8 cellular contexts compared by ENCODE assay signal in genomic region chr13:48892311-48892710, GRCh38.
DNase-seq lines count a peak whose midpoint lies in the region; ATAC-seq and TF ChIP-seq lines count a peak whose summit lies in the region.

No MANE protein-coding gene starts in this region.

- no peaks in the 10 kb centered on the region for H3K36me3 ChIP-seq in WERI-Rb-1

- no peaks in the 10 kb centered on the region for H3K27me3 ChIP-seq in WERI-Rb-1 (ENCODE audit: insufficient read depth, low read depth, severe bottlenecking)

- no peaks in the 10 kb centered on the region for H3K9me3 ChIP-seq in WERI-Rb-1 (ENCODE audit: severe bottlenecking)

- H3K4me3 ChIP-seq in WERI-Rb-1 (ENCODE audit: low read depth, low read length) = no peak overlapping the region

- no peak for TF ChIP-seq CTCF in WERI-Rb-1 (IDR thresholded peaks at IDR 0.05; ENCODE audit: low read depth, low read length)

- no peak overlapping the region for H3K27ac ChIP-seq in WERI-Rb-1

- DNase-seq in SW480 (ENCODE audit: low spot score) (peak; percentile 28), lung microvascular endothelial cell (ENCODE audit: low read depth in 2 of 2) (peak; percentile 19 to 94), left lobe of liver (ENCODE audit: low spot score) (no peak), WERI-Rb-1 (no peak)
- no peak for DNase-seq in activated CD4-positive, alpha-beta T cell treated with anti-CD3 and anti-CD28 coated beads for 1 hour

- ATAC-seq in GM18520 (IDR thresholded peaks at IDR 0.05; ENCODE audit: unreplicated experiment) = peak; percentile 79
- ATAC-seq in HG02885 (IDR thresholded peaks at IDR 0.05; ENCODE audit: poor library complexity, unreplicated experiment) = peak; percentile 85
- ATAC-seq in left lobe of liver = no peak
- ATAC-seq in HG03521 (IDR thresholded peaks at IDR 0.05; ENCODE audit: unreplicated experiment) = no peak

Comparison
In these comparisons a context has a peak if more than half of its experiments do, and no peak if none do; other contexts are left out.
1. ATAC-seq: peak in GM18520 (single experiment) and HG02885 (single experiment); none in left lobe of liver (single experiment) and HG03521 (single experiment).
2. DNase-seq: peak in SW480 (single experiment) and lung microvascular endothelial cell (2 of 2); none in left lobe of liver (single experiment), WERI-Rb-1 (single experiment) and activated CD4-positive, alpha-beta T cell treated with anti-CD3 and anti-CD28 coated beads for 1 hour (single experiment).